ENCODE assay signal across 14 cellular contexts in genomic region chr14:49686425-49686824, GRCh38. TPM values are rescaled to one million over a fixed set of nuclear protein-coding genes. Genes with fewer than 3 reads are reported as not detected.
DNase-seq lines count a peak whose midpoint lies in the region; ATAC-seq and TF ChIP-seq lines count a peak whose summit lies in the region.
"Had no signal": no experiment of that assay in that cellular context is flagged by ENCODE, and none has a peak within 500 bp of the region (broad histone marks: within the 10 kb centered on the region; RNA-seq: fewer than 3 reads in every experiment).

No MANE protein-coding gene starts in this region.

- no peak for DNase-seq in MCF 10A (ENCODE audit: unreplicated experiment)
- DNase-seq in breast epithelium (ENCODE audit: low spot score in 2 of 2): no peak
- DNase-seq in Panc1 (ENCODE audit: low read depth, low spot score): no peak
- no peak for DNase-seq in endodermal cell
- DNase-seq in type B pancreatic cell (ENCODE audit: extremely low spot score, unreplicated experiment): no peak
- DNase-seq in NCI-H526 treated with DMSO at 0.1 percent for 48 hours (lab: John Stamatoyannopoulos, UW): no peak
- DNase-seq in hepatocyte (ENCODE audit: low spot score): no peak
- DNase-seq: effector CD4-positive, alpha-beta T cell; gastrocnemius medialis; NCI-H2081; NCI-H774; Right ventricle myocardium superior had no signal

- no peak overlapping the region for H3K4me2 ChIP-seq in hepatocyte

- H3K27ac ChIP-seq in breast epithelium: no peak overlapping the region
- H3K27ac ChIP-seq in Panc1 (ENCODE audit: low read length): peak overlapping the region; percentile 89; the same call in 1 of the 2 replicates
- H3K27ac ChIP-seq in endodermal cell (ENCODE audit: low read depth, low read length): no peak overlapping the region
- no peak overlapping the region for H3K27ac ChIP-seq in hepatocyte
- H3K27ac ChIP-seq: gastrocnemius medialis, prostate gland had no signal

- H3K36me3 Mint-ChIP-seq in MCF 10A (ENCODE audit: insufficient read depth, unreplicated experiment): no peaks in the 10 kb centered on the region
- peaks cover 15% of the 10 kb centered on the region for H3K36me3 Mint-ChIP-seq in endodermal cell (ENCODE audit: low read depth)
- H3K36me3 Mint-ChIP-seq in type B pancreatic cell: peaks cover 4% of the 10 kb centered on the region

- H2AFZ ChIP-seq in hepatocyte: no peak overlapping the region

- H3K27me3 Mint-ChIP-seq in MCF 10A (ENCODE audit: insufficient read depth, unreplicated experiment): no peaks in the 10 kb centered on the region
- H3K27me3 Mint-ChIP-seq in endodermal cell (ENCODE audit: insufficient read depth): peaks cover 8% of the 10 kb centered on the region
- H3K27me3 Mint-ChIP-seq in type B pancreatic cell: no peaks in the 10 kb centered on the region

- no peak for ATAC-seq in Panc1
- no peak for ATAC-seq in GM19395 (IDR thresholded peaks at IDR 0.05; ENCODE audit: unreplicated experiment)
- ATAC-seq: gastrocnemius medialis had no signal

- TF ChIP-seq CTCF in MCF 10A (IDR thresholded peaks at IDR 0.05; ENCODE audit: unreplicated experiment): no peak
- TF ChIP-seq CTCF in breast epithelium (IDR thresholded peaks at IDR 0.05): no peak
- no peak for TF ChIP-seq CTCF in Panc1 (IDR thresholded peaks at IDR 0.05)
- no peak for TF ChIP-seq CTCF in endodermal cell (conservative IDR thresholded peaks at IDR 0.05)
- no peak for TF ChIP-seq CTCF in type B pancreatic cell (conservative IDR thresholded peaks at IDR 0.05)
- TF ChIP-seq CTCF in hepatocyte (IDR thresholded peaks at IDR 0.05; ENCODE audit: poor library complexity): no peak

- no peak overlapping the region for H3K9ac ChIP-seq in endodermal cell (ENCODE audit: extremely low read depth, low read length, poor library complexity, severe bottlenecking)

- H3K36me3 ChIP-seq in breast epithelium (no peaks in the 10 kb centered on the region), Panc1 (ENCODE audit: control insufficient read depth, insufficient read depth, low read length) (peaks cover 3% of the 10 kb centered on the region), endodermal cell (ENCODE audit: control insufficient read depth, insufficient read depth, low read length) (peaks cover 14% of the 10 kb centered on the region), hepatocyte (replicated peaks; ENCODE audit: insufficient read depth, low read depth) (no peaks in the 10 kb centered on the region)
- H3K36me3 ChIP-seq: gastrocnemius medialis, prostate gland had no signal

- H4K20me1 ChIP-seq in hepatocyte (ENCODE audit: insufficient read depth, poor library complexity, severe bottlenecking): no peaks in the 10 kb centered on the region

- peaks cover 12% of the 10 kb centered on the region for H3K79me2 ChIP-seq in hepatocyte

- in situ Hi-C loops in Panc1 (cut with HindIII; ENCODE audit: low pct_unique_long_range_greater_than_20kb, low sequenced_read_pairs): no loop called here

- TF ChIP-seq POLR2A in breast epithelium (IDR thresholded peaks at IDR 0.05): no peak

- POLR2A ChIA-PET in MCF 10A (lab: Yijun Ruan, JAX) (interaction anchor here (0.6 to 2.0 kb wide), 2 partner anchors 49 to 81 kb away, joined by 3 to 5 read pairs; partner anchors contain the start of gene KLHDC2), Panc1 (lab: Charles Lee) (interaction anchor here (0.6 kb wide), 1 partner anchor 26 kb away, joined by 3 read pairs; no protein-coding TSS in a partner anchor)

- H3K4me1 Mint-ChIP-seq in MCF 10A (ENCODE audit: insufficient read depth, unreplicated experiment) (peaks cover 18% of the 10 kb centered on the region), endodermal cell (peaks cover 4% of the 10 kb centered on the region), type B pancreatic cell (ENCODE audit: unreplicated experiment) (peaks cover 17% of the 10 kb centered on the region)

- H3K4me3 Mint-ChIP-seq in MCF 10A (ENCODE audit: unreplicated experiment) (peak overlapping the region; percentile 77), endodermal cell (peak overlapping the region; percentile 81), type B pancreatic cell (peak overlapping the region; percentile 91)

- H3K9me3 Mint-ChIP-seq in MCF 10A (ENCODE audit: unreplicated experiment): no peaks in the 10 kb centered on the region
- no peaks in the 10 kb centered on the region for H3K9me3 Mint-ChIP-seq in endodermal cell
- peaks cover 4% of the 10 kb centered on the region for H3K9me3 Mint-ChIP-seq in type B pancreatic cell

- intact Hi-C loops in MCF 10A (cut with micrococcal nuclease): loop anchor here (5.0 kb wide), 1 partner anchor 81 kb away; the partner anchor contains the start of gene KLHDC2
- intact Hi-C loops in breast epithelium (cut with DNase I; ENCODE audit: low total_unique reads): no loop called here
- intact Hi-C loops in Panc1 (cut with micrococcal nuclease; ENCODE audit: unreplicated experiment): no loop called here

- H3K4me3 ChIP-seq in breast epithelium (no peak overlapping the region), Panc1 (ENCODE audit: low read depth in 2 of 2, low read length in 2 of 2) (no peak overlapping the region), endodermal cell (ENCODE audit: low read length) (peak overlapping the region; percentile 76), hepatocyte (no peak overlapping the region)
- H3K4me3 ChIP-seq: gastrocnemius medialis, prostate gland had no signal

- CTCF ChIA-PET in MCF 10A (lab: Yijun Ruan, JAX) (no interaction called here), Panc1 (lab: Charles Lee) (no interaction called here)

- H3K9me3 ChIP-seq in breast epithelium (no peaks in the 10 kb centered on the region), Panc1 (ENCODE audit: control insufficient read depth, insufficient read depth, low read depth, low read length) (no peaks in the 10 kb centered on the region), endodermal cell (ENCODE audit: control insufficient read depth, low read length) (no peaks in the 10 kb centered on the region), hepatocyte (ENCODE audit: low read depth) (no peaks in the 10 kb centered on the region)
- H3K9me3 ChIP-seq: gastrocnemius medialis, prostate gland had no signal

- H3K27ac Mint-ChIP-seq in MCF 10A (ENCODE audit: low read depth, unreplicated experiment) (no peak overlapping the region), endodermal cell (no peak overlapping the region), type B pancreatic cell (peak overlapping the region; percentile 39)

- no TSS peak for BruUV-seq in MCF 10A (replicated peaks; lab: Mats Ljungman, UMichigan)
- BruUV-seq in Panc1 (replicated peaks; lab: Mats Ljungman, UMichigan): no TSS peak

- 100% methylated on average over 2 of the region's 4 CpGs; no CpG with 5 or more reads in 1 of the 2 experiments for WGBS in endodermal cell (ENCODE audit: insufficient coverage in 1 of 2, insufficient read length in 1 of 2), 2 experiments
- 96% methylated on average over 4 of the region's 4 CpGs for WGBS in hepatocyte (ENCODE audit: low lambda C conversion rate, missing lambda C conversion rate)

- no peaks in the 10 kb centered on the region for H3K27me3 ChIP-seq in breast epithelium
- H3K27me3 ChIP-seq in Panc1 (ENCODE audit: control insufficient read depth, insufficient read depth, low read length): no peaks in the 10 kb centered on the region
- no peaks in the 10 kb centered on the region for H3K27me3 ChIP-seq in endodermal cell (ENCODE audit: control insufficient read depth, insufficient read depth, low read length, poor library complexity, severe bottlenecking)
- H3K27me3 ChIP-seq in hepatocyte: no peaks in the 10 kb centered on the region
- H3K27me3 ChIP-seq: gastrocnemius medialis had no signal

- H3K4me1 ChIP-seq in breast epithelium (no peaks in the 10 kb centered on the region), Panc1 (ENCODE audit: control insufficient read depth, insufficient read depth, low read length) (peaks cover 12% of the 10 kb centered on the region), endodermal cell (ENCODE audit: control insufficient read depth, insufficient read depth, low read length) (no peaks in the 10 kb centered on the region), hepatocyte (ENCODE audit: insufficient read depth) (peaks cover 5% of the 10 kb centered on the region)
- H3K4me1 ChIP-seq: prostate gland had no signal

- H3K9me2 ChIP-seq in hepatocyte (replicated peaks; ENCODE audit: insufficient read depth): no peaks in the 10 kb centered on the region

RNA-seq across cellular contexts. Expression of gene POLE2, which starts 1.6 kb away (rescaled TPM):
- 1.9 and 3.8 TPM in 2 replicates for total RNA-seq in MCF 10A (2022)
- 1 to 10 TPM; 1.6 to 9.8 (median 5.6) TPM for total RNA-seq in breast epithelium
- 17.4 TPM for total RNA-seq in Panc1 (2021; ENCODE audit: unreplicated experiment)
- 6.0 TPM for polyA plus RNA-seq in Panc1 (2012; ENCODE audit: insufficient read length)
- total RNA-seq in endodermal cell: 10 to 100 TPM; 25.5 to 33.6 TPM
- 31.2 TPM for polyA plus RNA-seq in endodermal cell (2013, experiment 1 of 2)
- polyA plus RNA-seq in endodermal cell (2013, experiment 2 of 2): 34.4 TPM
- 6.1 and 16.6 TPM in 2 replicates for total RNA-seq in type B pancreatic cell (ENCODE audit: low replicate concordance)
- 7.6 and 12.0 TPM in 2 replicates for total RNA-seq in hepatocyte
- polyA plus RNA-seq in hepatocyte: 3.2 and 3.9 TPM in 2 replicates

RNA-seq across cellular contexts. Expression of gene KLHDC1, which starts 6.5 kb away (rescaled TPM):
- total RNA-seq in MCF 10A (2022) (0.35 and 0.52 TPM in 2 replicates), breast epithelium (10 to 100 TPM in 2 of 3 donors, 1 to 10 TPM in 1; 7.8 to 13.5 (median 11.8) TPM), Panc1 (2021; ENCODE audit: unreplicated experiment) (1.3 TPM), endodermal cell (under 1 TPM; 0.35 to 0.77 TPM), type B pancreatic cell (ENCODE audit: low replicate concordance) (1.7 and 3.5 TPM in 2 replicates), hepatocyte (4.6 and 6.7 TPM in 2 replicates)
- 3.7 TPM for polyA plus RNA-seq in Panc1 (2012; ENCODE audit: insufficient read length)
- polyA plus RNA-seq in endodermal cell (2013, experiment 1 of 2): 1.5 TPM
- 1.8 TPM for polyA plus RNA-seq in endodermal cell (2013, experiment 2 of 2)
- 1.2 and 5.4 TPM in 2 replicates for polyA plus RNA-seq in hepatocyte

RNA-seq across cellular contexts. Expression of gene DNAAF2, which starts 51.4 kb away (rescaled TPM):
- 6.8 and 9.9 TPM in 2 replicates for total RNA-seq in MCF 10A (2022)
- 10 to 100 TPM in 2 of 3 donors, 1 to 10 TPM in 1; 7.2 to 15.8 (median 12.1) TPM for total RNA-seq in breast epithelium
- total RNA-seq in Panc1 (2021; ENCODE audit: unreplicated experiment): 8.2 TPM
- 8.3 TPM for polyA plus RNA-seq in Panc1 (2012; ENCODE audit: insufficient read length)
- total RNA-seq in endodermal cell: 10 to 100 TPM; 18.5 to 19.7 TPM
- polyA plus RNA-seq in endodermal cell (2013, experiment 1 of 2): 19.4 TPM
- 21.4 TPM for polyA plus RNA-seq in endodermal cell (2013, experiment 2 of 2)
- total RNA-seq in type B pancreatic cell (ENCODE audit: low replicate concordance): 14.8 and 16.5 TPM in 2 replicates
- total RNA-seq in hepatocyte: 16.7 and 19.8 TPM in 2 replicates
- 17.6 and 20.6 TPM in 2 replicates for polyA plus RNA-seq in hepatocyte
